In the genomic region with DNA sequence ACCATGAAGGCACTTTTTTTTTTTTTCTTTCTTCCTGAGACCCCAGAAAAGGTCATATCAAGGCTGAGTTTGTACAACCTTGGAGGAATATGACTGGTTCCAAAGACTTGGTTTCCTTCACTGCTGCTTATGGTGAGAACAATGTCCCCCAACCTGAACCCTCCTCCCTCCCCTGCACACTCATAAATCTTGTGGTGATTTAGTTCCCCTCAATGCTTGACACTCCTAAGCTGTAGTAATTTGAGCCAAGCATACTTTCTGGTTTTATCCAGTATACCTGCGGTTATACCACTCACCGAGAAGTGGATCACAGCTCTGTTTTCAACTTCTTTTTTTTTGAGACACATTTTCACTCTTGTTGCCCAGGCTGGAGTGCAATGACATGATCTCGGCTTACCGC, we compare ENCODE assay signal across 11 cellular contexts.
A peak's percentile ranks its signal among the peaks of the same experiment; 100 is the strongest.
DNase-seq lines count a peak whose midpoint lies in the region; ATAC-seq and TF ChIP-seq lines count a peak whose summit lies in the region.
"Had no signal": no experiment of that assay in that cellular context is flagged by ENCODE, and none has a peak within 500 bp of the region (broad histone marks: within the 10 kb centered on the region; RNA-seq: fewer than 3 reads in every experiment).

No MANE protein-coding gene starts in this region.

- H3K9me2 ChIP-seq in GM23248 (ENCODE audit: insufficient read depth), result no peaks in the 10 kb centered on the region

- no peak for ATAC-seq in HG03565 (IDR thresholded peaks at IDR 0.05; ENCODE audit: unreplicated experiment)
- ATAC-seq: activated CD4-positive, CD25-positive, alpha-beta regulatory T cell treated with anti-CD3 and anti-CD28 coated beads, Interleukin-2, amount 50 U/mL, for 24 hours had no signal

- no peak overlapping the region for H3K4me3 ChIP-seq in GM23248
- no peak overlapping the region for H3K4me3 ChIP-seq in coronary artery
- no peak overlapping the region for H3K4me3 ChIP-seq in skeletal muscle satellite cell (ENCODE audit: low read length)

- H3K27me3 ChIP-seq in GM23248 (replicated peaks; ENCODE audit: insufficient read depth), result no peaks in the 10 kb centered on the region
- no peaks in the 10 kb centered on the region for H3K27me3 ChIP-seq in skeletal muscle satellite cell (ENCODE audit: control insufficient read depth, insufficient read depth, low read length)

- H3K27ac ChIP-seq in GM23248, result peak overlapping the region; percentile 99
- peak overlapping the region; percentile 94 to 98 for H3K27ac ChIP-seq in coronary artery
- H3K27ac ChIP-seq: KMS-11 had no signal

- H3K9me3 ChIP-seq in GM23248 (ENCODE audit: low read depth) (no peaks in the 10 kb centered on the region), skeletal muscle satellite cell (replicated peaks; ENCODE audit: low read length) (no peaks in the 10 kb centered on the region)

- no peak overlapping the region for H2AFZ ChIP-seq in GM23248

- peaks cover 30% of the 10 kb centered on the region for H3F3A ChIP-seq in GM23248 (ENCODE audit: insufficient read depth)

- WGBS in GM23248 (ENCODE audit: low coverage in 1 of 2, low lambda C conversion rate in 2 of 2, missing lambda C conversion rate in 2 of 2), 2 experiments, result 92 to 93% methylated on average over 4 of the region's 4 CpGs

- H3K79me2 ChIP-seq in GM23248 (ENCODE audit: insufficient read depth), result no peaks in the 10 kb centered on the region

- peaks cover 26% of the 10 kb centered on the region for H3K4me1 ChIP-seq in GM23248 (ENCODE audit: insufficient read depth)
- peaks cover 32% of the 10 kb centered on the region for H3K4me1 ChIP-seq in skeletal muscle satellite cell (ENCODE audit: control insufficient read depth, insufficient read depth, low read length)

- DNase-seq in GM23248 (no peak), NCI-H2029 (lab: John Stamatoyannopoulos, UW) (peak; percentile 25), coronary artery (ENCODE audit: low spot score) (no peak), G401 (ENCODE audit: low spot score) (no peak)
- DNase-seq in activated CD4-positive, alpha-beta T cell treated with anti-CD3 and anti-CD28 coated beads for 48 hours, result no peak
- DNase-seq: activated gamma-delta T cell treated with Interleukin-2 at 50 U/mL for 16 hours, cortex of kidney had no signal

- in situ Hi-C loops in GM23248 (cut with MboI) (loop anchor here (5.0 to 25.0 kb wide), 2 partner anchors 152 to 923 kb away; partner anchors contain the start of gene KLF4), G401 (cut with HindIII; ENCODE audit: low sequenced_read_pairs) (no loop called here)

- H4K20me1 ChIP-seq in GM23248 (ENCODE audit: insufficient read depth), result no peaks in the 10 kb centered on the region

- H3K9ac ChIP-seq in GM23248, result peak overlapping the region; percentile 99
- peak overlapping the region; percentile 97 for H3K9ac ChIP-seq in skeletal muscle satellite cell (ENCODE audit: low read depth, low read length)
- H3K9ac ChIP-seq: KMS-11 had no signal

- H3K4me2 ChIP-seq in GM23248 (ENCODE audit: unreplicated experiment) (peak overlapping the region; percentile 100), skeletal muscle satellite cell (ENCODE audit: low read length) (peak overlapping the region; percentile 91)
- H3K4me2 ChIP-seq: KMS-11 had no signal

- TF ChIP-seq CTCF in coronary artery (IDR thresholded peaks at IDR 0.05), result no peak

- H3K36me3 ChIP-seq in GM23248 (ENCODE audit: low read depth), result no peaks in the 10 kb centered on the region
- no peaks in the 10 kb centered on the region for H3K36me3 ChIP-seq in skeletal muscle satellite cell (ENCODE audit: insufficient read depth, low read length)
